7 cellular contexts compared by ENCODE assay signal in genomic region chr9:124089631-124090488, GRCh38.
DNase-seq lines count a peak whose midpoint lies in the region; ATAC-seq and TF ChIP-seq lines count a peak whose summit lies in the region.
"Not testable (repeated sequence)": the region's sequence is repeated elsewhere in the genome, so short reads cannot be mapped to it uniquely, and the experiment has no call there.

No MANE protein-coding gene starts in this region.

- not testable (repeated sequence) for H3K4me3 Mint-ChIP-seq in WTC11

- H3K27me3 Mint-ChIP-seq in WTC11 (ENCODE audit: low read depth): peaks cover 11% of the 10 kb centered on the region

- TF ChIP-seq CTCF in GM12864 (IDR thresholded peaks at IDR 0.05; ENCODE audit: low read depth, low read length, missing control alignments); WTC11 (IDR thresholded peaks at IDR 0.05): not testable (repeated sequence)

- not testable (repeated sequence) for H3K4me3 ChIP-seq in GM12864 (ENCODE audit: low read depth, low read length)

- CTCF ChIA-PET in WTC11 (lab: Charles Lee): interaction anchor here (0.6 to 2.2 kb wide), 4 partner anchors 37 to 524 kb away, joined by 3 to 8 read pairs (median 4); no protein-coding TSS in a partner anchor

- DNase-seq in GM12864 (ENCODE audit: low read depth) (peak; percentile 31), HCEC 1CT (peak; percentile 14), NCI-H128 (lab: John Stamatoyannopoulos, UW; ENCODE audit: unreplicated experiment) (peak; percentile 18), NCI-H345 (lab: John Stamatoyannopoulos, UW) (peak; percentile 83)
- not testable (repeated sequence) for DNase-seq in WTC11 (ENCODE audit: low spot score)

- not testable (repeated sequence) for H3K27ac Mint-ChIP-seq in WTC11

- peaks cover 21% of the 10 kb centered on the region for H3K9me3 Mint-ChIP-seq in WTC11

- not testable (repeated sequence) for H3K4me1 Mint-ChIP-seq in WTC11

- POLR2A ChIA-PET in WTC11 (lab: Charles Lee): interaction anchor here (0.6 kb wide), 1 partner anchor 438 kb away, joined by 3 read pairs; no protein-coding TSS in a partner anchor

- H3K36me3 Mint-ChIP-seq in WTC11: not testable (repeated sequence)

- peak; percentile 43 for ATAC-seq in GM18870 (IDR thresholded peaks at IDR 0.05; ENCODE audit: unreplicated experiment)
- peak; percentile 73 for ATAC-seq in HG03135 (IDR thresholded peaks at IDR 0.05; ENCODE audit: unreplicated experiment)
- ATAC-seq in WTC11: not testable (repeated sequence)

TF ChIP-seq in WTC11, 78 proteins besides CTCF, POLR2A, EP300 and RAD21:
- TF ChIP-seq ZNF512 (CRISPR knock-in tag; IDR thresholded peaks at IDR 0.05; ENCODE audit: borderline replicate concordance): peak; percentile 83; the same call in 1 of the 2 replicates
TF ChIP-seq in WTC11: peak in this region for 1; not testable (repeated sequence) for 77.
